8 cellular contexts compared by ENCODE assay signal in the genomic region with DNA sequence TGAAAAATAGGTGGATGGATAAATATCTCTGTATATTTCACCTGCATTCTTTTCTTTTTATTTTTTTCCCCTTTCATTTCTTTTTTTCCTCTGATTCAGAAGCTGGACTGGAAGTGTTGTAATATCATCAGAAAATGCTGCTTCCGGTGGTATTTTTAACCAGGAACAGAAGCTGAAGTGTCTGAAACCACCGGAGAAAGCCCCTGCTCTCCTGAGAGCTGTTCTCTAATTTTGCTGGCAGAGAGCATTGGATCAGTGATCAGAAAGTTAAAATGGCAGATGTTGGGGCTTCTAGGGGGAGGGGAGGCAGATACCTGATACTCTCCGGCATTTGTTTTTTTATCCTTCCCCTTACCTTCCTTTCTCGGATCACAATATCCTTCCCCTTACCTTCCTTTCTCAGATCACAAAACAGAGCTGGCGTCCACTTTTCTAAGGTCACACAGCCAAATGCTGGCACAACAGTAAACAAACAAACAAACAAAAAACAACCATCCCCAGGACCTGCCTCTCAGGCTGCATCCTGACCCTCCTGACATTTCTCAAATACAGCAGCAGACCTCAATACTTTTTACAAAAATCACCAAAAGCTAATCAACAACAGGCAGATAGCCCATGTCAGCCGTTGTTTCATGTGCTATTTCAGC.
DNase-seq lines count a peak whose midpoint lies in the region; ATAC-seq and TF ChIP-seq lines count a peak whose summit lies in the region.

No MANE protein-coding gene starts in this region.

- no peaks in the 10 kb centered on the region for H3K9me3 ChIP-seq in breast epithelium
- no peaks in the 10 kb centered on the region for H3K9me3 ChIP-seq in effector memory CD4-positive, alpha-beta T cell (ENCODE audit: control insufficient read depth, low read length)

- intact Hi-C loops in Right ventricle myocardium superior (cut with DNase I) (loop anchor here (5.0 to 10.0 kb wide), 3 partner anchors 112 to 208 kb away; a partner anchor contains a TSS), left ventricle myocardium superior (cut with micrococcal nuclease) (no loop called here), breast epithelium (cut with DNase I; ENCODE audit: low total_unique reads) (no loop called here), left colon (cut with DNase I, micrococcal nuclease) (no loop called here)

- TF ChIP-seq POLR2A in breast epithelium (IDR thresholded peaks at IDR 0.05), result no peak

- H3K27ac Mint-ChIP-seq in mesothelial cell of epicardium, result peak overlapping the region; percentile 97

- H3K4me3 Mint-ChIP-seq in mesothelial cell of epicardium, result peak overlapping the region; percentile 64

- TF ChIP-seq CTCF in breast epithelium (IDR thresholded peaks at IDR 0.05) (no peak), mesothelial cell of epicardium (IDR thresholded peaks at IDR 0.05; ENCODE audit: unreplicated experiment) (no peak)

- H3K27me3 Mint-ChIP-seq in mesothelial cell of epicardium (ENCODE audit: low read depth), result no peaks in the 10 kb centered on the region

- H3K4me3 ChIP-seq in breast epithelium, result peak overlapping the region in 2 of 3 donors; percentile 16 to 25
- H3K4me3 ChIP-seq in effector memory CD4-positive, alpha-beta T cell (ENCODE audit: insufficient read depth, low read depth, low read length, poor library complexity, severe bottlenecking), result no peak overlapping the region

- no peaks in the 10 kb centered on the region for H3K36me3 Mint-ChIP-seq in mesothelial cell of epicardium

- H3K27me3 ChIP-seq in breast epithelium, result no peaks in the 10 kb centered on the region
- no peaks in the 10 kb centered on the region for H3K27me3 ChIP-seq in effector memory CD4-positive, alpha-beta T cell (replicated peaks; ENCODE audit: control insufficient read depth, insufficient read depth, low read length, poor library complexity, severe bottlenecking)

- peak overlapping the region; percentile 53 to 85 for H3K27ac ChIP-seq in breast epithelium
- H3K27ac ChIP-seq in effector memory CD4-positive, alpha-beta T cell (ENCODE audit: insufficient read depth, low read length, poor library complexity, severe bottlenecking), result no peak overlapping the region

- no peaks in the 10 kb centered on the region for H3K9me3 Mint-ChIP-seq in mesothelial cell of epicardium

- peak; percentile 23 for ATAC-seq in Right ventricle myocardium superior (ENCODE audit: poor library complexity)
- ATAC-seq in left ventricle myocardium superior, result no peak
- no peak for ATAC-seq in left colon

- no peak for DNase-seq in Right ventricle myocardium superior
- DNase-seq in left ventricle myocardium superior, result no peak
- DNase-seq in NCI-H524 (lab: John Stamatoyannopoulos, UW), result peak; percentile 66 to 93
- no peak for DNase-seq in breast epithelium (ENCODE audit: low spot score in 2 of 2)
- no peak for DNase-seq in mesothelial cell of epicardium (ENCODE audit: low spot score in 2 of 2, unreplicated experiment in 2 of 2)
- no peak for DNase-seq in effector memory CD4-positive, alpha-beta T cell
- no peak for DNase-seq in NK-92 (lab: John Stamatoyannopoulos, UW; ENCODE audit: unreplicated experiment)
- DNase-seq in left colon, result no peak

- H3K4me1 ChIP-seq in breast epithelium, result peaks cover 0 to 8% of the 10 kb centered on the region in 2 donors
- H3K4me1 ChIP-seq in effector memory CD4-positive, alpha-beta T cell (ENCODE audit: control insufficient read depth, insufficient read depth, low read length, poor library complexity, severe bottlenecking), result peaks cover 3% of the 10 kb centered on the region

- no peaks in the 10 kb centered on the region for H3K36me3 ChIP-seq in breast epithelium
- H3K36me3 ChIP-seq in effector memory CD4-positive, alpha-beta T cell (ENCODE audit: control insufficient read depth, insufficient read depth, low read length), result no peaks in the 10 kb centered on the region

- peaks cover 64% of the 10 kb centered on the region for H3K4me1 Mint-ChIP-seq in mesothelial cell of epicardium

Comparison
In these comparisons a context has a peak if more than half of its experiments do, and no peak if none do; other contexts are left out.
1. DNase-seq: peak in NCI-H524 (2 of 2); none in Right ventricle myocardium superior (single experiment), left ventricle myocardium superior (single experiment), breast epithelium (0 of 2), mesothelial cell of epicardium (0 of 2), effector memory CD4-positive, alpha-beta T cell (0 of 3), NK-92 (single experiment) and left colon (0 of 2).